Comparison of ENCODE assay signal across 17 cellular contexts in the genomic region with DNA sequence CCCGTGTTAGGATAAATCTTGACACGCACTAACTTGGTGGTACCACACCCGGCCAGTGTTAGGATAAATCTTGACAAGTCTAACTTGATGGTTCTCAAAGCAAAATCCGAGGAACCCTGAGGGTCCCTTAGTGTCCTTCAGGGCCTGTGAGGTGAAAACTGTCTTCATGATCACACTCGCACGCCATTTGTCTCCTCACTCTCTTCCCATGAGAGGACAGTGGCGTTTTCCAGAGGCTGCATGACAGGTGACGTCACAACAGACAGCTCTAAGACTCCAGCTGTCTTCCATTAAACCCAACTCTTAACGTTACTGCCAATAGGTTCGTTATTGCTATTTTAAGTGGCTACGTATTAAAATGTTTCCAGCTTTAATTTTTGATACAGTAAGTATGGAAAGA. TPM values are rescaled to one million over a fixed set of nuclear protein-coding genes. Genes with fewer than 3 reads are reported as not detected.
DNase-seq lines count a peak whose midpoint lies in the region; ATAC-seq and TF ChIP-seq lines count a peak whose summit lies in the region.
"Had no signal": no experiment of that assay in that cellular context is flagged by ENCODE, and none has a peak within 500 bp of the region (broad histone marks: within the 10 kb centered on the region; RNA-seq: fewer than 3 reads in every experiment).

No MANE protein-coding gene starts in this region.

- H2BK5ac ChIP-seq in neuronal stem cell (ENCODE audit: low read length) = no peak overlapping the region

- TF ChIP-seq CTCF in brain (conservative IDR thresholded peaks at IDR 0.05) = no peak
- no peak for TF ChIP-seq CTCF in left ventricle myocardium inferior (IDR thresholded peaks at IDR 0.05; ENCODE audit: borderline replicate concordance)
- no peak for TF ChIP-seq CTCF in upper lobe of right lung (IDR thresholded peaks at IDR 0.05)

- peak overlapping the region; percentile 74 for H3K27ac ChIP-seq in left ventricle myocardium inferior (replicated peaks)
- H3K27ac ChIP-seq in neuronal stem cell (replicated peaks; ENCODE audit: low read length) = no peak overlapping the region
- peak overlapping the region; percentile 68 for H3K27ac ChIP-seq in upper lobe of right lung
- H3K27ac ChIP-seq: SJCRH30 had no signal

- no peaks in the 10 kb centered on the region for H3K9me3 ChIP-seq in left ventricle myocardium inferior (replicated peaks)
- no peaks in the 10 kb centered on the region for H3K9me3 ChIP-seq in neuronal stem cell (replicated peaks in 1 of 2; ENCODE audit: control insufficient read depth in 2 of 2, insufficient read depth in 1 of 2, low read depth in 1 of 2, low read length in 2 of 2)
- no peaks in the 10 kb centered on the region for H3K9me3 ChIP-seq in upper lobe of right lung
- H3K9me3 ChIP-seq: SJCRH30 had no signal

- H3K79me1 ChIP-seq in neuronal stem cell (ENCODE audit: low read depth, low read length) = peaks cover 4% of the 10 kb centered on the region

- H3K18ac ChIP-seq in neuronal stem cell (ENCODE audit: low read length) = no peak overlapping the region

- DNase-seq in left ventricle myocardium inferior (no peak), neuronal stem cell (ENCODE audit: low spot score) (no peak), upper lobe of right lung (no peak), amygdala (lab: John Stamatoyannopoulos, UW) (no peak)
- no peak for DNase-seq in activated CD4-positive, alpha-beta T cell treated with anti-CD3 and anti-CD28 coated beads for 1 hour
- DNase-seq: activated CD4-positive, alpha-beta memory T cell treated with anti-CD3 and anti-CD28 coated beads for 36 hours; CD4-positive, CD25-positive, alpha-beta regulatory T cell; effector CD8-positive, alpha-beta T cell; EL; NCI-H1048; NCI-H2227 treated with DMSO at 0.1 percent for 48 hours; SJCRH30; trophoblast cell had no signal

- ATAC-seq in upper lobe of right lung (no peak), GM21786 (IDR thresholded peaks at IDR 0.05; ENCODE audit: unreplicated experiment) (no peak)
- ATAC-seq: activated T-helper 17 cell treated with anti-CD3 and anti-CD28 coated beads, Interleukin-2, amount 50 U/mL, for 72 hours had no signal

- no CpG with 5 or more reads among the region's 11 CpGs for WGBS in neuronal stem cell (ENCODE audit: extremely low coverage in 2 of 2, insufficient read length in 2 of 2, insufficient replicate concordance in 1 of 2), 2 donors

- no peak overlapping the region for H2BK15ac ChIP-seq in neuronal stem cell (ENCODE audit: low read length)

- H3K14ac ChIP-seq in neuronal stem cell (ENCODE audit: low read length) = no peak overlapping the region

- H3K27me3 ChIP-seq in left ventricle myocardium inferior (ENCODE audit: low read depth) (peaks cover 56% of the 10 kb centered on the region), neuronal stem cell (ENCODE audit: control insufficient read depth in 3 of 3, insufficient read depth in 3 of 3, low read depth in 1 of 3, low read length in 3 of 3) (peaks cover 0 to 39% (median 0%) of the 10 kb centered on the region in 3 experiments), upper lobe of right lung (no peaks in the 10 kb centered on the region)

- H3K36me3 Mint-ChIP-seq in brain = no peaks in the 10 kb centered on the region
- H3K36me3 Mint-ChIP-seq: activated CD4-positive, alpha-beta memory T cell treated with anti-CD3 and anti-CD28 coated beads for 36 hours; CD4-positive, CD25-positive, alpha-beta regulatory T cell had no signal

- no peak overlapping the region for H2AK5ac ChIP-seq in neuronal stem cell (ENCODE audit: low read depth, low read length)

- H3K4me1 ChIP-seq in left ventricle myocardium inferior (peaks cover 14% of the 10 kb centered on the region), neuronal stem cell (ENCODE audit: control insufficient read depth in 2 of 2, insufficient read depth in 1 of 2, low read depth in 1 of 2, low read length in 2 of 2) (peaks cover 4 to 10% of the 10 kb centered on the region in 2 donors), upper lobe of right lung (no peaks in the 10 kb centered on the region)
- H3K4me1 ChIP-seq: SJCRH30 had no signal

- no peak overlapping the region for H3K4me3 ChIP-seq in left ventricle myocardium inferior
- H3K4me3 ChIP-seq in neuronal stem cell (ENCODE audit: low read length in 2 of 2) = no peak overlapping the region
- no peak overlapping the region for H3K4me3 ChIP-seq in upper lobe of right lung
- H3K4me3 ChIP-seq: SJCRH30 had no signal

- H4K8ac ChIP-seq in neuronal stem cell (ENCODE audit: low read depth, low read length) = no peak overlapping the region

- H3K27ac Mint-ChIP-seq in brain = peak overlapping the region in 3 of 5 experiments; percentile 32 to 81 (median 70)
- H3K27ac Mint-ChIP-seq: activated CD4-positive, alpha-beta memory T cell treated with anti-CD3 and anti-CD28 coated beads for 36 hours; activated T-helper 17 cell treated with anti-CD3 and anti-CD28 coated beads, Interleukin-2, amount 50 U/mL, for 72 hours; CD4-positive, CD25-positive, alpha-beta regulatory T cell had no signal

- peaks cover 0 to 3% (median 0%) of the 10 kb centered on the region in 5 experiments for H3K9me3 Mint-ChIP-seq in brain
- H3K9me3 Mint-ChIP-seq: activated CD4-positive, alpha-beta memory T cell treated with anti-CD3 and anti-CD28 coated beads for 36 hours; activated T-helper 17 cell treated with anti-CD3 and anti-CD28 coated beads, Interleukin-2, amount 50 U/mL, for 72 hours; CD4-positive, CD25-positive, alpha-beta regulatory T cell had no signal

- no peak overlapping the region for H2AFZ ChIP-seq in neuronal stem cell (ENCODE audit: low read length)

- intact Hi-C loops in left ventricle myocardium inferior (cut with micrococcal nuclease) = no loop called here
- intact Hi-C loops in upper lobe of right lung (cut with DNase I) = no loop called here

- H3K9ac ChIP-seq in neuronal stem cell (ENCODE audit: low read depth, low read length, poor library complexity) = no peak overlapping the region

- H2BK120ac ChIP-seq in neuronal stem cell (ENCODE audit: low read depth, low read length) = no peak overlapping the region

- no peak overlapping the region for H4K91ac ChIP-seq in neuronal stem cell (ENCODE audit: low read depth, low read length, poor library complexity)

- no peak overlapping the region for H3K23ac ChIP-seq in neuronal stem cell (ENCODE audit: low read depth, low read length, poor library complexity)

- peaks cover 3% of the 10 kb centered on the region for H3K27me3 Mint-ChIP-seq in brain

- peak overlapping the region; percentile 23 for H3K4ac ChIP-seq in neuronal stem cell (ENCODE audit: low read length)

- H3K4me1 Mint-ChIP-seq in brain = peaks cover 32% of the 10 kb centered on the region
- H3K4me1 Mint-ChIP-seq: activated T-helper 17 cell treated with anti-CD3 and anti-CD28 coated beads, Interleukin-2, amount 50 U/mL, for 72 hours had no signal

- no peak overlapping the region for H3K4me3 Mint-ChIP-seq in brain
- H3K4me3 Mint-ChIP-seq: activated CD4-positive, alpha-beta memory T cell treated with anti-CD3 and anti-CD28 coated beads for 36 hours; activated T-helper 17 cell treated with anti-CD3 and anti-CD28 coated beads, Interleukin-2, amount 50 U/mL, for 72 hours; CD4-positive, CD25-positive, alpha-beta regulatory T cell had no signal

- no peak overlapping the region for H3K4me2 ChIP-seq in neuronal stem cell (ENCODE audit: insufficient read depth, low read length, poor library complexity, severe bottlenecking)

- no peaks in the 10 kb centered on the region for H3K36me3 ChIP-seq in left ventricle myocardium inferior
- H3K36me3 ChIP-seq in neuronal stem cell (replicated peaks in 1 of 2; ENCODE audit: control insufficient read depth in 2 of 2, insufficient read depth in 2 of 2, low read length in 2 of 2) = no peaks in the 10 kb centered on the region
- no peaks in the 10 kb centered on the region for H3K36me3 ChIP-seq in upper lobe of right lung
- H3K36me3 ChIP-seq: SJCRH30 had no signal

- no peak overlapping the region for H2BK12ac ChIP-seq in neuronal stem cell (ENCODE audit: low read length)

RNA-seq across cellular contexts. Expression of gene CFAP74, which starts 13.8 kb away (rescaled TPM):
- 0.93 TPM for polyA plus RNA-seq in brain (ENCODE audit: insufficient read depth, low read depth, low replicate concordance)
- total RNA-seq in left ventricle myocardium inferior = not detected
- 0.31 TPM for polyA plus RNA-seq in neuronal stem cell (2013, experiment 1 of 2)
- polyA plus RNA-seq in neuronal stem cell (2013, experiment 2 of 2) = 0.22 TPM
- 0.35 TPM for total RNA-seq in upper lobe of right lung
- total RNA-seq: activated CD4-positive, alpha-beta memory T cell treated with anti-CD3 and anti-CD28 coated beads for 36 hours; activated T-helper 17 cell treated with anti-CD3 and anti-CD28 coated beads, Interleukin-2, amount 50 U/mL, for 72 hours; CD4-positive, CD25-positive, alpha-beta regulatory T cell; glomerular endothelial cell; SJCRH30 had no signal
- polyA plus RNA-seq: CD4-positive, CD25-positive, alpha-beta regulatory T cell had no signal

RNA-seq across cellular contexts. Expression of gene GABRD, which starts 29.4 kb away (rescaled TPM):
- 28.0 TPM for polyA plus RNA-seq in brain (ENCODE audit: insufficient read depth, low read depth, low replicate concordance)
- total RNA-seq in left ventricle myocardium inferior (0.41 TPM), upper lobe of right lung (2.9 TPM)
- 0.08 TPM for polyA plus RNA-seq in neuronal stem cell (2013, experiment 1 of 2)
- polyA plus RNA-seq in neuronal stem cell (2013, experiment 2 of 2) = 0.04 TPM
- total RNA-seq: activated CD4-positive, alpha-beta memory T cell treated with anti-CD3 and anti-CD28 coated beads for 36 hours; activated T-helper 17 cell treated with anti-CD3 and anti-CD28 coated beads, Interleukin-2, amount 50 U/mL, for 72 hours; glomerular endothelial cell; SJCRH30 had no signal
- polyA plus RNA-seq: CD4-positive, CD25-positive, alpha-beta regulatory T cell had no signal
